ENCODE assay signal across 16 cellular contexts in genomic region chr1:225859151-225859550, GRCh38. TPM values are rescaled to one million over a fixed set of nuclear protein-coding genes. Genes with fewer than 3 reads are reported as not detected.
DNase-seq lines count a peak whose midpoint lies in the region; ATAC-seq and TF ChIP-seq lines count a peak whose summit lies in the region.
"Had no signal": no experiment of that assay in that cellular context is flagged by ENCODE, and none has a peak within 500 bp of the region (broad histone marks: within the 10 kb centered on the region; RNA-seq: fewer than 3 reads in every experiment).

No MANE protein-coding gene starts in this region.

- H2AFZ ChIP-seq in osteoblast (ENCODE audit: low read length) = no peak overlapping the region

- intact Hi-C loops in CD4-positive, alpha-beta T cell (cut with DNase I, micrococcal nuclease) = loop anchor here in 1 of 2 experiments (5.0 kb wide), 1 partner anchor 118 kb away; no protein-coding TSS in a partner anchor
- intact Hi-C loops in body of pancreas (cut with DNase I) = no loop called here

- H3K79me2 ChIP-seq in osteoblast (ENCODE audit: insufficient read depth, low read length) = no peaks in the 10 kb centered on the region

- no peak for TF ChIP-seq POLR2A in body of pancreas (IDR thresholded peaks at IDR 0.05)

- no peak for ATAC-seq in CD4-positive, alpha-beta T cell (ENCODE audit: poor library complexity)
- ATAC-seq in HG03196 (IDR thresholded peaks at IDR 0.05; ENCODE audit: unreplicated experiment) = no peak
- no peak for ATAC-seq in body of pancreas
- ATAC-seq in GM18517 (IDR thresholded peaks at IDR 0.05; ENCODE audit: unreplicated experiment) = no peak

- CTCF ChIA-PET in CD4-positive, alpha-beta T cell (lab: Charles Lee) = no interaction called here

- H3K27me3 ChIP-seq in CD4-positive, alpha-beta T cell (ENCODE audit: control insufficient read depth, insufficient read depth, low read length) = no peaks in the 10 kb centered on the region
- no peaks in the 10 kb centered on the region for H3K27me3 ChIP-seq in endodermal cell (ENCODE audit: control insufficient read depth, insufficient read depth, low read length, poor library complexity, severe bottlenecking)
- H3K27me3 ChIP-seq in osteoblast (ENCODE audit: insufficient read depth, low read length) = no peaks in the 10 kb centered on the region
- H3K27me3 ChIP-seq in body of pancreas = no peaks in the 10 kb centered on the region
- H3K27me3 ChIP-seq: BLaER1 treated with 17β-estradiol and CSF1 and Interleukin-3, amounts not matched to agents 10 nM and 100 nM had no signal

- H3K9me3 Mint-ChIP-seq in CD4-positive, alpha-beta T cell = no peaks in the 10 kb centered on the region
- no peaks in the 10 kb centered on the region for H3K9me3 Mint-ChIP-seq in endodermal cell
- H3K9me3 Mint-ChIP-seq: H9 had no signal

- H3K4me1 Mint-ChIP-seq in CD4-positive, alpha-beta T cell (ENCODE audit: low read depth) = peaks cover 10% of the 10 kb centered on the region
- no peaks in the 10 kb centered on the region for H3K4me1 Mint-ChIP-seq in endodermal cell
- H3K4me1 Mint-ChIP-seq: H9 had no signal

- no peak overlapping the region for H3K4me3 Mint-ChIP-seq in CD4-positive, alpha-beta T cell
- H3K4me3 Mint-ChIP-seq in endodermal cell = no peak overlapping the region
- H3K4me3 Mint-ChIP-seq: B cell, H9 had no signal

- no peak overlapping the region for H3K4me2 ChIP-seq in osteoblast (ENCODE audit: insufficient read depth, low read length)
- H3K4me2 ChIP-seq: BLaER1 treated with 17β-estradiol and CSF1 and Interleukin-3, amounts not matched to agents 10 nM and 100 nM had no signal

- H3K9ac ChIP-seq in endodermal cell (ENCODE audit: extremely low read depth, low read length, poor library complexity, severe bottlenecking) = no peak overlapping the region
- H3K9ac ChIP-seq: BLaER1 treated with 17β-estradiol and CSF1 and Interleukin-3, amounts not matched to agents 10 nM and 100 nM had no signal

- H3K27ac Mint-ChIP-seq in CD4-positive, alpha-beta T cell = no peak overlapping the region
- H3K27ac Mint-ChIP-seq in endodermal cell = no peak overlapping the region
- H3K27ac Mint-ChIP-seq: B cell, H9 had no signal

- no peaks in the 10 kb centered on the region for H3K27me3 Mint-ChIP-seq in CD4-positive, alpha-beta T cell
- no peaks in the 10 kb centered on the region for H3K27me3 Mint-ChIP-seq in endodermal cell (ENCODE audit: insufficient read depth)
- H3K27me3 Mint-ChIP-seq: B cell had no signal

- H3K4me1 ChIP-seq in endodermal cell (ENCODE audit: control insufficient read depth, insufficient read depth, low read length) = no peaks in the 10 kb centered on the region
- H3K4me1 ChIP-seq in osteoblast (ENCODE audit: insufficient read depth, low read length) = peaks cover 10% of the 10 kb centered on the region
- peaks cover 16% of the 10 kb centered on the region for H3K4me1 ChIP-seq in body of pancreas

- in situ Hi-C loops in Caki2 (cut with HindIII; ENCODE audit: low pct_unique_long_range_greater_than_20kb, low sequenced_read_pairs) = no loop called here

- TF ChIP-seq CTCF in CD4-positive, alpha-beta T cell (IDR thresholded peaks at IDR 0.05) = no peak
- TF ChIP-seq CTCF in endodermal cell (conservative IDR thresholded peaks at IDR 0.05) (no peak), osteoblast (IDR thresholded peaks at IDR 0.05; ENCODE audit: extremely low read depth, low read depth, low read length) (no peak), body of pancreas (IDR thresholded peaks at IDR 0.05) (no peak)

- peaks cover 97% of the 10 kb centered on the region for H3K36me3 ChIP-seq in endodermal cell (ENCODE audit: control insufficient read depth, insufficient read depth, low read length)
- H3K36me3 ChIP-seq in osteoblast (ENCODE audit: insufficient read depth, low read length) = peaks cover 50% of the 10 kb centered on the region
- peaks cover 17 to 38% of the 10 kb centered on the region in 2 donors for H3K36me3 ChIP-seq in body of pancreas (replicated peaks in 1 of 2; ENCODE audit: insufficient read depth in 1 of 2, low read depth in 2 of 2)

- H4K20me1 ChIP-seq in osteoblast (ENCODE audit: insufficient read depth, low read length) = peaks cover 9% of the 10 kb centered on the region
- H4K20me1 ChIP-seq: BLaER1 treated with 17β-estradiol and CSF1 and Interleukin-3, amounts not matched to agents 10 nM and 100 nM had no signal

- no peak for DNase-seq in CD4-positive, alpha-beta T cell
- DNase-seq in Caki2 (ENCODE audit: low read depth) (peak; percentile 46), endodermal cell (peak; percentile 35), osteoblast (ENCODE audit: insufficient read length, low spot score, missing footprints) (peak; percentile 46), body of pancreas (no peak)
- DNase-seq: Caco-2, DMS153, DMS79, GDM1, H9 had no signal

- WGBS in endodermal cell (ENCODE audit: insufficient coverage in 1 of 2, insufficient read length in 1 of 2), 2 experiments = 92 to 97% methylated on average over 4 to 5 of the region's 5 CpGs
- WGBS in body of pancreas, 2 donors = 82 to 95% methylated on average over 5 of the region's 5 CpGs

- POLR2A ChIA-PET in CD4-positive, alpha-beta T cell (lab: Charles Lee) = interaction anchor here (0.6 kb wide), 1 partner anchor 380 kb away, joined by 3 read pairs; no protein-coding TSS in a partner anchor

- H3K4me3 ChIP-seq in endodermal cell (ENCODE audit: low read length) (no peak overlapping the region), osteoblast (ENCODE audit: insufficient read depth, low read length) (no peak overlapping the region), body of pancreas (no peak overlapping the region)
- H3K4me3 ChIP-seq: BLaER1 treated with 17β-estradiol and CSF1 and Interleukin-3, amounts not matched to agents 10 nM and 100 nM had no signal

- H3K9me3 ChIP-seq in CD4-positive, alpha-beta T cell (ENCODE audit: control insufficient read depth, low read length) = no peaks in the 10 kb centered on the region
- no peaks in the 10 kb centered on the region for H3K9me3 ChIP-seq in endodermal cell (ENCODE audit: control insufficient read depth, low read length)
- no peaks in the 10 kb centered on the region for H3K9me3 ChIP-seq in osteoblast (ENCODE audit: low read depth, low read length)
- H3K9me3 ChIP-seq in body of pancreas = no peaks in the 10 kb centered on the region
- H3K9me3 ChIP-seq: BLaER1 treated with 17β-estradiol and CSF1 and Interleukin-3, amounts not matched to agents 10 nM and 100 nM; Caco-2 had no signal

- H3K27ac ChIP-seq in CD4-positive, alpha-beta T cell (ENCODE audit: low read depth, low read length) = peak overlapping the region; percentile 7
- no peak overlapping the region for H3K27ac ChIP-seq in endodermal cell (ENCODE audit: low read depth, low read length)
- no peak overlapping the region for H3K27ac ChIP-seq in osteoblast (ENCODE audit: low read depth, low read length)
- H3K27ac ChIP-seq in body of pancreas = no peak overlapping the region
- H3K27ac ChIP-seq: BLaER1 treated with 17β-estradiol and CSF1 and Interleukin-3, amounts not matched to agents 10 nM and 100 nM had no signal

- H3K36me3 Mint-ChIP-seq in CD4-positive, alpha-beta T cell (ENCODE audit: low read depth) = peaks cover 97% of the 10 kb centered on the region
- H3K36me3 Mint-ChIP-seq in endodermal cell (ENCODE audit: low read depth) = peaks cover 88% of the 10 kb centered on the region

RNA-seq across cellular contexts. Expression of gene TMEM63A, which starts 23.0 kb away (rescaled TPM):
- total RNA-seq in CD4-positive, alpha-beta T cell = 100 to 1,000 TPM; 199 to 204 TPM
- total RNA-seq in Caki2 (2014; rRNA removed; shearing (Covaris generic); ENCODE audit: low replicate concordance) = 6.4 and 12.8 TPM in 2 replicates
- total RNA-seq in endodermal cell (100 to 1,000 TPM; 194 to 232 TPM), osteoblast (23.2 and 31.5 TPM in 2 replicates), body of pancreas (100 to 1,000 TPM; 129 to 217 TPM)
- 34.7 TPM for polyA plus RNA-seq in endodermal cell (2013, experiment 1 of 2)
- polyA plus RNA-seq in endodermal cell (2013, experiment 2 of 2) = 38.8 TPM

RNA-seq across cellular contexts. Expression of gene LEFTY1, which starts 29.8 kb away (rescaled TPM):
- total RNA-seq in CD4-positive, alpha-beta T cell = not detected
- total RNA-seq in Caki2 (2014; rRNA removed; shearing (Covaris generic); ENCODE audit: low replicate concordance) = not detected in 2 replicates
- total RNA-seq in endodermal cell = 100 to 1,000 TPM in 1 of 2 donors, 10 to 100 TPM in 1; 76.0 to 660 TPM
- polyA plus RNA-seq in endodermal cell (2013, experiment 1 of 2) = 184 TPM
- polyA plus RNA-seq in endodermal cell (2013, experiment 2 of 2) = 274 TPM
- under 0.01 TPM in 1 of 2 replicates, not detected in the other for total RNA-seq in osteoblast
- total RNA-seq in body of pancreas = 100 to 1,000 TPM; 138 to 153 TPM
- total RNA-seq: A172, B cell, Caco-2, Daoy had no signal

RNA-seq across cellular contexts. Expression of gene EPHX1, which starts 49.2 kb away (rescaled TPM):
- under 1 TPM; 0.34 to 0.47 TPM for total RNA-seq in CD4-positive, alpha-beta T cell
- 192 and 251 TPM in 2 replicates for total RNA-seq in Caki2 (2014; rRNA removed; shearing (Covaris generic); ENCODE audit: low replicate concordance)
- 10 to 100 TPM; 49.2 to 84.1 TPM for total RNA-seq in endodermal cell
- 28.4 TPM for polyA plus RNA-seq in endodermal cell (2013, experiment 1 of 2)
- polyA plus RNA-seq in endodermal cell (2013, experiment 2 of 2) = 31.2 TPM
- 67.0 and 77.2 TPM in 2 replicates for total RNA-seq in osteoblast
- total RNA-seq in body of pancreas = 100 to 1,000 TPM; 109 to 136 TPM

Comparison
In these comparisons a context has a peak if more than half of its experiments do, and no peak if none do; other contexts are left out.
1. DNase-seq: peak in Caki2 (single experiment), endodermal cell (single experiment) and osteoblast (single experiment); none in CD4-positive, alpha-beta T cell (0 of 10) and body of pancreas (0 of 4).
2. RNA of gene LEFTY1, which starts 29.8 kb away (total RNA-seq): 76.0 to 660 TPM in endodermal cell and 138 to 153 TPM in body of pancreas; not detected in CD4-positive, alpha-beta T cell, not detected in Caki2 and under 0.01 TPM in osteoblast; every median in the first group is over 10 times any median in the second.
3. RNA of gene EPHX1, which starts 49.2 kb away (total RNA-seq): 192 to 251 TPM in Caki2, 109 to 136 TPM in body of pancreas, 49.2 to 84.1 TPM in endodermal cell and 67.0 to 77.2 TPM in osteoblast; 0.34 to 0.47 TPM in CD4-positive, alpha-beta T cell; every median in the first group is over 10 times any median in the second.